Comparison of ENCODE assay signal across 8 cellular contexts in the genomic region with DNA sequence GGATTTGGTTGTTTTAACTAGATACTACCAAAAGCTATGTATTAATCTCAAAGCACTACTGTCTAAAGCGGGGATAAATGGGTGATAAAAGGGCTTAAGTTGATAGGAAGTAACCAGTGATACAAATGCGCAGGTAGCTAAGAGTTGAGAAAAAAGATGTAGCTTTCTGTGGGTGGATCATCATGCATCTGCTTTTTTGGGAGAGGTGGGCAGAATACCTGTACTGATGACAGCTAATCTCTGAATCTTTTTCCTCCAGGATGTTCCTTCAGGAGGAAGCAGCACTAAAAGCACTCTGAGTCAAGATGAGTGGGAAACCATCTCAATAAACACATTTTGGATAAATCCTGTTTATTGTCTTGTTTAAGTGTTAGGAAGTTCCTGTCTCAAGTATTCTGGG. TPM values are rescaled to one million over a fixed set of nuclear protein-coding genes. Genes with fewer than 3 reads are reported as not detected.
DNase-seq lines count a peak whose midpoint lies in the region; ATAC-seq and TF ChIP-seq lines count a peak whose summit lies in the region.

No MANE protein-coding gene starts in this region.

- peaks cover 43% of the 10 kb centered on the region for H3K36me3 Mint-ChIP-seq in activated CD8-positive, alpha-beta memory T cell treated with anti-CD3 and anti-CD28 coated beads, Interleukin-2, amount 10 ng/mL, durations not matched to agents 7 days and 5 days
- peaks cover 47% of the 10 kb centered on the region for H3K36me3 Mint-ChIP-seq in activated naive CD8-positive, alpha-beta T cell treated with anti-CD3 and anti-CD28 coated beads, Interleukin-2, amount 50 U/mL, for 24 hours (ENCODE audit: low read depth)

- peaks cover 1% of the 10 kb centered on the region for H3K9me3 Mint-ChIP-seq in activated CD8-positive, alpha-beta memory T cell treated with anti-CD3 and anti-CD28 coated beads, Interleukin-2, amount 10 ng/mL, durations not matched to agents 7 days and 5 days (ENCODE audit: low read depth)
- no peaks in the 10 kb centered on the region for H3K9me3 Mint-ChIP-seq in activated naive CD8-positive, alpha-beta T cell treated with anti-CD3 and anti-CD28 coated beads, Interleukin-2, amount 50 U/mL, for 24 hours

- H3K4me1 Mint-ChIP-seq in activated CD8-positive, alpha-beta memory T cell treated with anti-CD3 and anti-CD28 coated beads, Interleukin-2, amount 10 ng/mL, durations not matched to agents 7 days and 5 days = peaks cover 35% of the 10 kb centered on the region
- peaks cover 44% of the 10 kb centered on the region for H3K4me1 Mint-ChIP-seq in activated naive CD8-positive, alpha-beta T cell treated with anti-CD3 and anti-CD28 coated beads, Interleukin-2, amount 50 U/mL, for 24 hours

- H3K27me3 ChIP-seq in kidney epithelial cell (ENCODE audit: control insufficient read depth, insufficient read depth, low read length) (no peaks in the 10 kb centered on the region), thyroid gland (no peaks in the 10 kb centered on the region)

- WGBS in thyroid gland, 2 donors = 86 to 91% methylated on average over 2 of the region's 2 CpGs

- peaks cover 19 to 28% of the 10 kb centered on the region in 2 donors for H3K4me1 ChIP-seq in thyroid gland

- CTCF ChIA-PET in activated CD8-positive, alpha-beta memory T cell treated with anti-CD3 and anti-CD28 coated beads, Interleukin-2, amount 10 ng/mL, durations not matched to agents 7 days and 5 days (lab: Charles Lee) = interaction anchor here (1.0 to 2.4 kb wide), 4 partner anchors 9 to 320 kb away, joined by 3 to 18 read pairs (median 5); a partner anchor contains a TSS

- H3K27ac Mint-ChIP-seq in activated CD8-positive, alpha-beta memory T cell treated with anti-CD3 and anti-CD28 coated beads, Interleukin-2, amount 10 ng/mL, durations not matched to agents 7 days and 5 days = peak overlapping the region; percentile 99
- peak overlapping the region; percentile 98 for H3K27ac Mint-ChIP-seq in activated naive CD8-positive, alpha-beta T cell treated with anti-CD3 and anti-CD28 coated beads, Interleukin-2, amount 50 U/mL, for 24 hours

- peak overlapping the region in 2 of 3 donors; percentile 81 to 89 for H3K27ac ChIP-seq in thyroid gland

- peak overlapping the region; percentile 98 for H3K4me3 Mint-ChIP-seq in activated CD8-positive, alpha-beta memory T cell treated with anti-CD3 and anti-CD28 coated beads, Interleukin-2, amount 10 ng/mL, durations not matched to agents 7 days and 5 days
- H3K4me3 Mint-ChIP-seq in activated naive CD8-positive, alpha-beta T cell treated with anti-CD3 and anti-CD28 coated beads, Interleukin-2, amount 50 U/mL, for 24 hours = peak overlapping the region; percentile 97

- H3K27me3 Mint-ChIP-seq in activated CD8-positive, alpha-beta memory T cell treated with anti-CD3 and anti-CD28 coated beads, Interleukin-2, amount 10 ng/mL, durations not matched to agents 7 days and 5 days = no peaks in the 10 kb centered on the region
- no peaks in the 10 kb centered on the region for H3K27me3 Mint-ChIP-seq in activated naive CD8-positive, alpha-beta T cell treated with anti-CD3 and anti-CD28 coated beads, Interleukin-2, amount 50 U/mL, for 24 hours

- no peak for DNase-seq in activated CD8-positive, alpha-beta memory T cell treated with anti-CD3 and anti-CD28 coated beads, Interleukin-2, amount 10 ng/mL, durations not matched to agents 7 days and 5 days
- no peak for DNase-seq in activated CD8-positive, alpha-beta memory T cell treated with anti-CD3 and anti-CD28 coated beads, Interleukin-2, amount 50 U/mL, for 4 hours
- no peak for DNase-seq in activated naive CD8-positive, alpha-beta T cell treated with anti-CD3 and anti-CD28 coated beads, Interleukin-2, amount 50 U/mL, for 24 hours
- no peak for DNase-seq in kidney epithelial cell (ENCODE audit: low read depth)
- DNase-seq in thyroid gland = no peak
- DNase-seq in RPMI8226 = no peak

- intact Hi-C loops in thyroid gland (cut with DNase I) = no loop called here

- no peak for ATAC-seq in activated CD8-positive, alpha-beta memory T cell treated with anti-CD3 and anti-CD28 coated beads, Interleukin-2, amount 10 ng/mL, durations not matched to agents 7 days and 5 days
- ATAC-seq in activated naive CD8-positive, alpha-beta T cell treated with anti-CD3 and anti-CD28 coated beads, Interleukin-2, amount 50 U/mL, for 24 hours = no peak
- ATAC-seq in HG02798 (IDR thresholded peaks at IDR 0.05; ENCODE audit: poor library complexity, unreplicated experiment) (no peak), GM21447 (IDR thresholded peaks at IDR 0.05; ENCODE audit: unreplicated experiment) (no peak)

- TF ChIP-seq CTCF in kidney epithelial cell (IDR thresholded peaks at IDR 0.05; ENCODE audit: insufficient read depth, low read length, poor library complexity, severe bottlenecking) = no peak
- TF ChIP-seq CTCF in thyroid gland (IDR thresholded peaks at IDR 0.05) = no peak

- H3K4me3 ChIP-seq in kidney epithelial cell (ENCODE audit: low read depth, low read length) (peak overlapping the region; percentile 74), thyroid gland (replicated peaks in 1 of 3) (peak overlapping the region in 1 of 3 donors; percentile 68)

- no peak for TF ChIP-seq POLR2A in thyroid gland (IDR thresholded peaks at IDR 0.05)

- H3K36me3 ChIP-seq in kidney epithelial cell (ENCODE audit: control insufficient read depth, insufficient read depth, low read length) (peaks cover 2% of the 10 kb centered on the region), thyroid gland (peaks cover 29 to 30% of the 10 kb centered on the region in 2 donors)

- no peaks in the 10 kb centered on the region for H3K9me3 ChIP-seq in thyroid gland

RNA-seq across cellular contexts. Expression of a gene that starts 1.2 kb away (rescaled TPM):
- 1,000 to 10,000 TPM; 1,223 to 1,678 TPM for total RNA-seq in activated CD8-positive, alpha-beta memory T cell treated with anti-CD3 and anti-CD28 coated beads, Interleukin-2, amount 10 ng/mL, durations not matched to agents 7 days and 5 days
- total RNA-seq in kidney epithelial cell (2,282 and 2,407 TPM in 2 replicates), thyroid gland (1,000 to 10,000 TPM; 2,032 to 3,294 (median 2,297) TPM)

RNA-seq across cellular contexts. Expression of a gene that starts 5.7 kb away (rescaled TPM):
- 1 to 10 TPM; 4.2 to 6.3 TPM for total RNA-seq in activated CD8-positive, alpha-beta memory T cell treated with anti-CD3 and anti-CD28 coated beads, Interleukin-2, amount 10 ng/mL, durations not matched to agents 7 days and 5 days
- total RNA-seq in kidney epithelial cell (46.3 and 48.7 TPM in 2 replicates), thyroid gland (10 to 100 TPM; 30.6 to 48.2 (median 38.1) TPM)

RNA-seq across cellular contexts. Expression of a gene that starts 14.3 kb away (rescaled TPM):
- 100 to 1,000 TPM; 127 to 156 TPM for total RNA-seq in activated CD8-positive, alpha-beta memory T cell treated with anti-CD3 and anti-CD28 coated beads, Interleukin-2, amount 10 ng/mL, durations not matched to agents 7 days and 5 days
- total RNA-seq in kidney epithelial cell = 220 and 242 TPM in 2 replicates
- total RNA-seq in thyroid gland = 100 to 1,000 TPM; 173 to 393 (median 247) TPM

RNA-seq across cellular contexts. Expression of a gene that starts 24.1 kb away (rescaled TPM):
- total RNA-seq in activated CD8-positive, alpha-beta memory T cell treated with anti-CD3 and anti-CD28 coated beads, Interleukin-2, amount 10 ng/mL, durations not matched to agents 7 days and 5 days = 1 to 10 TPM; 6.3 to 8.5 TPM
- total RNA-seq in kidney epithelial cell (11.8 and 14.5 TPM in 2 replicates), thyroid gland (10 to 100 TPM in 3 of 4 donors, 1 to 10 TPM in 1; 6.6 to 23.1 (median 17.0) TPM)

RNA-seq across cellular contexts. Expression of a gene that starts 28.5 kb away (rescaled TPM):
- 10 to 100 TPM; 38.1 to 48.0 TPM for total RNA-seq in activated CD8-positive, alpha-beta memory T cell treated with anti-CD3 and anti-CD28 coated beads, Interleukin-2, amount 10 ng/mL, durations not matched to agents 7 days and 5 days
- total RNA-seq in kidney epithelial cell = 219 and 246 TPM in 2 replicates
- 100 to 1,000 TPM in 2 of 4 donors, 10 to 100 TPM in 2; 90.4 to 109 (median 99.5) TPM for total RNA-seq in thyroid gland
